1 cellular context compared by ENCODE assay signal in the genomic region with DNA sequence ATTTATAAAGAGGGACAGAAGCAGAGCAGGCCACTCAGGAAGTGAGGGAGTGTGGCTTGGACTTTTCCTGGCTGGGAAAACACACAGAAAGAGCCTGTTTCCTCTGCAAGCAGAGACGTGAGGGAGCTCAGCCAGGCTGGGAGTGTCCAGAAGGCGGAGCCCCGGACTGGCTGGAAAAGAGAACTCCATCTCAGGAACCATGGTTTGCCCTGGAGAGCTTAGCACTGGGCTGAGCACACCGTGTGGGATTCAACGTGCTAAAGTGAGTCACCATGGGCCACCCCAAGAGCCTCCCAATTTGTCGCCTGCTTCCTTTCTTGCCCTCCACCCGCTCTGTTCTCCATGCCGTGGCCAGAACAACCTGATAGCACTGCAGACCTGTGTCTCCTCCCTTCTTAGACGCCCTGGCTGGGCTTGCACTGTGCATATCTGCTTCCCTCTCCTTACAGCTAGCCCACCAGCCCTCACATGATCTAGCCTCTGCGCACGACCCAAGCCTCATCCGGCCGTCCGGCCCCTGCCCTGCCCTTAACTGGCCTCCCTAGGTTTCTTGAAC.
TF ChIP-seq lines count a peak whose summit lies in the region.

No MANE protein-coding gene starts in this region.

TF ChIP-seq in HCT116, 20 proteins besides CTCF, POLR2A, EP300 and RAD21 (continued from another document):
- TF ChIP-seq, protein P1, sequence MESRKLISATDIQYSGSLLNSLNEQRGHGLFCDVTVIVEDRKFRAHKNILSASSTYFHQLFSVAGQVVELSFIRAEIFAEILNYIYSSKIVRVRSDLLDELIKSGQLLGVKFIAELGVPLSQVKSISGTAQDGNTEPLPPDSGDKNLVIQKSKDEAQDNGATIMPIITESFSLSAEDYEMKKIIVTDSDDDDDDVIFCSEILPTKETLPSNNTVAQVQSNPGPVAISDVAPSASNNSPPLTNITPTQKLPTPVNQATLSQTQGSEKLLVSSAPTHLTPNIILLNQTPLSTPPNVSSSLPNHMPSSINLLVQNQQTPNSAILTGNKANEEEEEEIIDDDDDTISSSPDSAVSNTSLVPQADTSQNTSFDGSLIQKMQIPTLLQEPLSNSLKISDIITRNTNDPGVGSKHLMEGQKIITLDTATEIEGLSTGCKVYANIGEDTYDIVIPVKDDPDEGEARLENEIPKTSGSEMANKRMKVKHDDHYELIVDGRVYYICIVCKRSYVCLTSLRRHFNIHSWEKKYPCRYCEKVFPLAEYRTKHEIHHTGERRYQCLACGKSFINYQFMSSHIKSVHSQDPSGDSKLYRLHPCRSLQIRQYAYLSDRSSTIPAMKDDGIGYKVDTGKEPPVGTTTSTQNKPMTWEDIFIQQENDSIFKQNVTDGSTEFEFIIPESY (IDR thresholded peaks at IDR 0.05; ENCODE audit: extremely low read depth, insufficient replicate concordance, low read length) = no peak
- TF ChIP-seq, protein P2, sequence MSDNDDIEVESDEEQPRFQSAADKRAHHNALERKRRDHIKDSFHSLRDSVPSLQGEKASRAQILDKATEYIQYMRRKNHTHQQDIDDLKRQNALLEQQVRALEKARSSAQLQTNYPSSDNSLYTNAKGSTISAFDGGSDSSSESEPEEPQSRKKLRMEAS (IDR thresholded peaks at IDR 0.05) = no peak
- TF ChIP-seq YY1 (IDR thresholded peaks at IDR 0.05; ENCODE audit: extremely low read depth, insufficient replicate concordance, low read depth, low read length) (no peak), ELF1 (IDR thresholded peaks at IDR 0.05; ENCODE audit: borderline replicate concordance, low read depth) (no peak), CBX3 (IDR thresholded peaks at IDR 0.05; ENCODE audit: low read depth) (no peak), EGR1 (IDR thresholded peaks at IDR 0.05; ENCODE audit: low read depth) (no peak), FOSL1 (IDR thresholded peaks at IDR 0.05; ENCODE audit: low read depth) (no peak), TCF7L2 (IDR thresholded peaks at IDR 0.05; ENCODE audit: borderline replicate concordance, extremely low read depth, insufficient read depth, insufficient read length) (no peak), SIN3A (IDR thresholded peaks at IDR 0.05; ENCODE audit: low read depth) (no peak)
- TF ChIP-seq, protein P3, sequence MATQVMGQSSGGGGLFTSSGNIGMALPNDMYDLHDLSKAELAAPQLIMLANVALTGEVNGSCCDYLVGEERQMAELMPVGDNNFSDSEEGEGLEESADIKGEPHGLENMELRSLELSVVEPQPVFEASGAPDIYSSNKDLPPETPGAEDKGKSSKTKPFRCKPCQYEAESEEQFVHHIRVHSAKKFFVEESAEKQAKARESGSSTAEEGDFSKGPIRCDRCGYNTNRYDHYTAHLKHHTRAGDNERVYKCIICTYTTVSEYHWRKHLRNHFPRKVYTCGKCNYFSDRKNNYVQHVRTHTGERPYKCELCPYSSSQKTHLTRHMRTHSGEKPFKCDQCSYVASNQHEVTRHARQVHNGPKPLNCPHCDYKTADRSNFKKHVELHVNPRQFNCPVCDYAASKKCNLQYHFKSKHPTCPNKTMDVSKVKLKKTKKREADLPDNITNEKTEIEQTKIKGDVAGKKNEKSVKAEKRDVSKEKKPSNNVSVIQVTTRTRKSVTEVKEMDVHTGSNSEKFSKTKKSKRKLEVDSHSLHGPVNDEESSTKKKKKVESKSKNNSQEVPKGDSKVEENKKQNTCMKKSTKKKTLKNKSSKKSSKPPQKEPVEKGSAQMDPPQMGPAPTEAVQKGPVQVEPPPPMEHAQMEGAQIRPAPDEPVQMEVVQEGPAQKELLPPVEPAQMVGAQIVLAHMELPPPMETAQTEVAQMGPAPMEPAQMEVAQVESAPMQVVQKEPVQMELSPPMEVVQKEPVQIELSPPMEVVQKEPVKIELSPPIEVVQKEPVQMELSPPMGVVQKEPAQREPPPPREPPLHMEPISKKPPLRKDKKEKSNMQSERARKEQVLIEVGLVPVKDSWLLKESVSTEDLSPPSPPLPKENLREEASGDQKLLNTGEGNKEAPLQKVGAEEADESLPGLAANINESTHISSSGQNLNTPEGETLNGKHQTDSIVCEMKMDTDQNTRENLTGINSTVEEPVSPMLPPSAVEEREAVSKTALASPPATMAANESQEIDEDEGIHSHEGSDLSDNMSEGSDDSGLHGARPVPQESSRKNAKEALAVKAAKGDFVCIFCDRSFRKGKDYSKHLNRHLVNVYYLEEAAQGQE (IDR thresholded peaks at IDR 0.05; ENCODE audit: low read depth) = no peak
